Comparison of ENCODE assay signal across 28 cellular contexts in genomic region chr1:180267211-180267561, GRCh38. TPM values are rescaled to one million over a fixed set of nuclear protein-coding genes. Genes with fewer than 3 reads are reported as not detected.
"Had no signal": no experiment of that assay in that cellular context is flagged by ENCODE, and none has a peak within 500 bp of the region (broad histone marks: within the 10 kb centered on the region; RNA-seq: fewer than 3 reads in every experiment).

No MANE protein-coding gene starts in this region.

- H3K4me3 Mint-ChIP-seq: activated B cell treated with CpG ODN at 0.5 μM for 24 hours; activated CD8-positive, alpha-beta T cell treated with anti-CD3 and anti-CD28 coated beads for 36 hours; activated naive CD8-positive, alpha-beta T cell treated with anti-CD3 and anti-CD28 coated beads for 36 hours; activated T-cell treated with anti-CD3 and anti-CD28 coated beads, Interleukin-2, amount 50 U/mL, for 72 hours; effector memory CD8-positive, alpha-beta T cell; immature natural killer cell; mesothelial cell of epicardium; naive B cell; nephron progenitor cell had no signal

- DNase-seq: activated B cell treated with CpG ODN at 0.5 μM for 24 hours; activated CD4-positive, alpha-beta T cell treated with anti-CD3 and anti-CD28 coated beads, Interleukin-2, amount 50 U/mL, for 1 hour; activated CD8-positive, alpha-beta T cell treated with anti-CD3 and anti-CD28 coated beads for 36 hours; activated effector memory CD4-positive, alpha-beta T cell treated with Interleukin-2 at 50 U/mL for 16 hours; activated naive CD4-positive, alpha-beta T cell treated with Interleukin-2 at 50 U/mL for 16 hours; activated naive CD8-positive, alpha-beta T cell treated with anti-CD3 and anti-CD28 coated beads for 36 hours; activated T-cell treated with anti-CD3 and anti-CD28 coated beads for 4 hours; activated T-cell treated with anti-CD3 and anti-CD28 coated beads, Interleukin-2, amount 50 U/mL, for 72 hours; body of pancreas; colonic mucosa; dorsolateral prefrontal cortex; effector memory CD8-positive, alpha-beta T cell; head of caudate nucleus; hypothalamus; immature natural killer cell; naive B cell; nephron progenitor cell; stimulated activated naive CD4-positive, alpha-beta T cell treated with Interleukin-2 at 50 U/mL for 16 hours; T-helper 2 cell had no signal

- H3K36me3 ChIP-seq: adrenal gland, colonic mucosa, right atrium auricular region had no signal

- H2AFZ ChIP-seq: parathyroid adenoma had no signal

- H3K4me3 ChIP-seq: adrenal gland, body of pancreas, colonic mucosa, dorsolateral prefrontal cortex, right atrium auricular region, tibial nerve had no signal

- H3K27ac Mint-ChIP-seq: activated B cell treated with CpG ODN at 0.5 μM for 24 hours; activated CD8-positive, alpha-beta T cell treated with anti-CD3 and anti-CD28 coated beads for 36 hours; activated naive CD8-positive, alpha-beta T cell treated with anti-CD3 and anti-CD28 coated beads for 36 hours; effector memory CD8-positive, alpha-beta T cell; immature natural killer cell; mesothelial cell of epicardium; naive B cell; nephron progenitor cell had no signal

- ATAC-seq: activated CD8-positive, alpha-beta T cell treated with anti-CD3 and anti-CD28 coated beads for 36 hours; activated T-cell treated with anti-CD3 and anti-CD28 coated beads, Interleukin-2, amount 50 U/mL, for 72 hours; body of pancreas; effector memory CD8-positive, alpha-beta T cell had no signal

- H3K4me1 Mint-ChIP-seq: activated B cell treated with CpG ODN at 0.5 μM for 24 hours, immature natural killer cell had no signal

- H3K4me1 ChIP-seq: adrenal gland, tibial nerve had no signal

- H3K9me3 ChIP-seq: adrenal gland, body of pancreas, colonic mucosa, right atrium auricular region, tibial nerve had no signal

- H3K27ac ChIP-seq: adrenal gland, body of pancreas, colonic mucosa, dorsolateral prefrontal cortex, parathyroid adenoma, right atrium auricular region, tibial nerve had no signal

- H3K27me3 ChIP-seq: adrenal gland, body of pancreas, colonic mucosa, right atrium auricular region had no signal

- H3K36me3 Mint-ChIP-seq: activated naive CD8-positive, alpha-beta T cell treated with anti-CD3 and anti-CD28 coated beads for 36 hours; naive B cell had no signal

- H3K79me2 ChIP-seq: parathyroid adenoma had no signal

- H3K9me3 Mint-ChIP-seq: activated B cell treated with CpG ODN at 0.5 μM for 24 hours; activated CD8-positive, alpha-beta T cell treated with anti-CD3 and anti-CD28 coated beads for 36 hours; activated naive CD8-positive, alpha-beta T cell treated with anti-CD3 and anti-CD28 coated beads for 36 hours; activated T-cell treated with anti-CD3 and anti-CD28 coated beads, Interleukin-2, amount 50 U/mL, for 72 hours; effector memory CD8-positive, alpha-beta T cell; immature natural killer cell; mesothelial cell of epicardium; naive B cell; nephron progenitor cell had no signal

- H3K27me3 Mint-ChIP-seq: activated B cell treated with CpG ODN at 0.5 μM for 24 hours; activated CD8-positive, alpha-beta T cell treated with anti-CD3 and anti-CD28 coated beads for 36 hours; activated naive CD8-positive, alpha-beta T cell treated with anti-CD3 and anti-CD28 coated beads for 36 hours; effector memory CD8-positive, alpha-beta T cell; naive B cell had no signal

RNA-seq across cellular contexts. Expression of gene LHX4, which starts 37.1 kb away (rescaled TPM):
- total RNA-seq: activated B cell treated with CpG ODN at 0.5 μM for 24 hours; activated CD8-positive, alpha-beta T cell treated with anti-CD3 and anti-CD28 coated beads for 36 hours; activated naive CD8-positive, alpha-beta T cell treated with anti-CD3 and anti-CD28 coated beads for 36 hours; activated T-cell treated with anti-CD3 and anti-CD28 coated beads, Interleukin-2, amount 50 U/mL, for 72 hours; adrenal gland; aorta; body of pancreas; endothelial cell of umbilical vein; kidney epithelial cell; right atrium auricular region; temporal lobe; tibial nerve had no signal
- polyA plus RNA-seq: adrenal gland, endothelial cell of umbilical vein had no signal
